ENCODE assay signal across 16 cellular contexts in the genomic region with DNA sequence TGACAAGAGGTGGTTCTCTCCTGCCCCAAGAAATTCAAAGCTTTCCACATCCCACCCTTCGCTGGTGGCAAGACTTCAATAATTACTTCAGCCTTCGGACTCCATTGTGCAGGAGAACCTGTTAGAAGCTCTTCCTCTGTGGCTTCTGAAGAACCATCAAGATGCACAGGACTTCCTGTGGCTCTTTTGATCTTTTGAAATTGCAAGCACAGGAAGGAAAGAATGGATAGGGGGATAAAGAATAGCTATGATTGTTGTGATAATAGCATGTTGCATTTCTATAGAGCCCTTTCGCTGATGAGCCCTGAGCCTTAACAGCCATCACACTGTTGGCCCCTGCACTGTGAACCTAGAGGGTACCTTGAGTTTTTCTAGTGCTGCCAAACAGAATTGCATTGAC. TPM values are rescaled to one million over a fixed set of nuclear protein-coding genes. Genes with fewer than 3 reads are reported as not detected.
DNase-seq lines count a peak whose midpoint lies in the region; ATAC-seq lines count a peak whose summit lies in the region.
"Had no signal": no experiment of that assay in that cellular context is flagged by ENCODE, and none has a peak within 500 bp of the region (broad histone marks: within the 10 kb centered on the region; RNA-seq: fewer than 3 reads in every experiment).

No MANE protein-coding gene starts in this region.

- H3K4me3 Mint-ChIP-seq in CD4-positive, alpha-beta memory T cell: peak overlapping the region; percentile 66 to 88 (median 76)
- peak overlapping the region; percentile 50 for H3K4me3 Mint-ChIP-seq in T-helper 1 cell treated with Interleukin-12 subunit alpha and Interleukin-12 subunit beta and Interleukin-4 antibody, amounts not matched to agents 30 μg/mL and 1 μg/mL, for 36 hours
- H3K4me3 Mint-ChIP-seq: stimulated activated naive CD8-positive, alpha-beta T cell treated with anti-CD3 and anti-CD28 coated beads, Interleukin-15, Interleukin-2, amounts not matched to agents 100 ng/mL and 50 ng/mL, for 24 hours had no signal

- peak; percentile 14 to 26 for DNase-seq in AML-193 (lab: John Stamatoyannopoulos, UW)
- DNase-seq in CD4-positive, alpha-beta memory T cell: peak in 4 of 5 donors; percentile 56 to 66 (median 64)
- no peak for DNase-seq in effector memory CD4-positive, alpha-beta T cell
- DNase-seq in SHP77 (lab: John Stamatoyannopoulos, UW): no peak
- no peak for DNase-seq in NCI-H146 treated with DMSO at 0.1 percent for 48 hours (lab: John Stamatoyannopoulos, UW; ENCODE audit: unreplicated experiment)
- DNase-seq: adrenal gland, BE2C, midbrain, NCI-H1105, ovary had no signal

- H3K9me3 Mint-ChIP-seq in CD4-positive, alpha-beta memory T cell: peaks cover 0 to 3% (median 0%) of the 10 kb centered on the region in 8 donors
- peaks cover 4% of the 10 kb centered on the region for H3K9me3 Mint-ChIP-seq in T-helper 1 cell treated with Interleukin-12 subunit alpha and Interleukin-12 subunit beta and Interleukin-4 antibody, amounts not matched to agents 30 μg/mL and 1 μg/mL, for 36 hours
- H3K9me3 Mint-ChIP-seq: stimulated activated naive CD8-positive, alpha-beta T cell treated with anti-CD3 and anti-CD28 coated beads, Interleukin-15, Interleukin-2, amounts not matched to agents 100 ng/mL and 50 ng/mL, for 24 hours had no signal

- peaks cover 12% of the 10 kb centered on the region for H3K27me3 ChIP-seq in CD4-positive, alpha-beta memory T cell (ENCODE audit: insufficient read depth, low read length)
- peaks cover 7% of the 10 kb centered on the region for H3K27me3 ChIP-seq in effector memory CD4-positive, alpha-beta T cell (replicated peaks; ENCODE audit: control insufficient read depth, insufficient read depth, low read length, poor library complexity, severe bottlenecking)
- H3K27me3 ChIP-seq: adrenal gland, ovary had no signal

- H3K4me1 Mint-ChIP-seq in CD4-positive, alpha-beta memory T cell: peaks cover 30 to 53% (median 39%) of the 10 kb centered on the region in 4 donors
- peaks cover 34% of the 10 kb centered on the region for H3K4me1 Mint-ChIP-seq in T-helper 1 cell treated with Interleukin-12 subunit alpha and Interleukin-12 subunit beta and Interleukin-4 antibody, amounts not matched to agents 30 μg/mL and 1 μg/mL, for 36 hours (ENCODE audit: low read depth)

- POLR2A ChIA-PET in CD4-positive, alpha-beta memory T cell (lab: Charles Lee; ENCODE audit: partially characterized antibody): interaction anchor here (0.5 to 1.9 kb wide), 2 partner anchors 46 to 611 kb away, joined by 3 to 5 read pairs; no protein-coding TSS in a partner anchor

- ATAC-seq in HG02884 (IDR thresholded peaks at IDR 0.05; ENCODE audit: unreplicated experiment) (no peak), GM18868 (IDR thresholded peaks at IDR 0.05; ENCODE audit: unreplicated experiment) (no peak)
- ATAC-seq: gastroesophageal sphincter had no signal

- peaks cover 32 to 39% of the 10 kb centered on the region in 2 donors for H3K27me3 Mint-ChIP-seq in CD4-positive, alpha-beta memory T cell
- peaks cover 81% of the 10 kb centered on the region for H3K27me3 Mint-ChIP-seq in T-helper 1 cell treated with Interleukin-12 subunit alpha and Interleukin-12 subunit beta and Interleukin-4 antibody, amounts not matched to agents 30 μg/mL and 1 μg/mL, for 36 hours (ENCODE audit: low read depth)

- CTCF ChIA-PET in CD4-positive, alpha-beta memory T cell (lab: Charles Lee; ENCODE audit: partially characterized antibody): interaction anchor here (1.0 to 1.6 kb wide), 3 partner anchors 10 to 242 kb away, joined by 4 read pairs; no protein-coding TSS in a partner anchor

- no peaks in the 10 kb centered on the region for H3K36me3 Mint-ChIP-seq in CD4-positive, alpha-beta memory T cell
- H3K36me3 Mint-ChIP-seq in T-helper 1 cell treated with Interleukin-12 subunit alpha and Interleukin-12 subunit beta and Interleukin-4 antibody, amounts not matched to agents 30 μg/mL and 1 μg/mL, for 36 hours (ENCODE audit: low read depth): peaks cover 5% of the 10 kb centered on the region

- intact Hi-C loops in CD4-positive, alpha-beta memory T cell (cut with micrococcal nuclease): no loop called here

- H3K9me3 ChIP-seq in CD4-positive, alpha-beta memory T cell (ENCODE audit: control insufficient read depth in 1 of 2, low read length in 2 of 2): no peaks in the 10 kb centered on the region
- H3K9me3 ChIP-seq in effector memory CD4-positive, alpha-beta T cell (ENCODE audit: control insufficient read depth, low read length): no peaks in the 10 kb centered on the region
- H3K9me3 ChIP-seq: adrenal gland, BE2C, gastroesophageal sphincter, ovary had no signal

- H3K27ac ChIP-seq in CD4-positive, alpha-beta memory T cell (ENCODE audit: low read depth, low read length): no peak overlapping the region
- no peak overlapping the region for H3K27ac ChIP-seq in effector memory CD4-positive, alpha-beta T cell (ENCODE audit: insufficient read depth, low read length, poor library complexity, severe bottlenecking)
- H3K27ac ChIP-seq: ovary, SK-N-MC had no signal

- no peak overlapping the region for H3K27ac Mint-ChIP-seq in CD4-positive, alpha-beta memory T cell
- H3K27ac Mint-ChIP-seq in T-helper 1 cell treated with Interleukin-12 subunit alpha and Interleukin-12 subunit beta and Interleukin-4 antibody, amounts not matched to agents 30 μg/mL and 1 μg/mL, for 36 hours: no peak overlapping the region
- H3K27ac Mint-ChIP-seq: stimulated activated naive CD8-positive, alpha-beta T cell treated with anti-CD3 and anti-CD28 coated beads, Interleukin-15, Interleukin-2, amounts not matched to agents 100 ng/mL and 50 ng/mL, for 24 hours had no signal

- peaks cover 39% of the 10 kb centered on the region for H3K4me1 ChIP-seq in CD4-positive, alpha-beta memory T cell (ENCODE audit: insufficient read depth, low read length)
- H3K4me1 ChIP-seq in effector memory CD4-positive, alpha-beta T cell (ENCODE audit: control insufficient read depth, insufficient read depth, low read length, poor library complexity, severe bottlenecking): peaks cover 19% of the 10 kb centered on the region

- H3K4me3 ChIP-seq in CD4-positive, alpha-beta memory T cell (ENCODE audit: low read length in 2 of 2): peak overlapping the region; percentile 12 to 40
- H3K4me3 ChIP-seq in effector memory CD4-positive, alpha-beta T cell (ENCODE audit: insufficient read depth, low read depth, low read length, poor library complexity, severe bottlenecking): peak overlapping the region; percentile 6
- H3K4me3 ChIP-seq: adrenal gland, gastroesophageal sphincter, ovary, SK-N-MC had no signal

- H3K36me3 ChIP-seq in CD4-positive, alpha-beta memory T cell (ENCODE audit: insufficient read depth, low read length): no peaks in the 10 kb centered on the region
- H3K36me3 ChIP-seq in effector memory CD4-positive, alpha-beta T cell (ENCODE audit: control insufficient read depth, insufficient read depth, low read length): no peaks in the 10 kb centered on the region
- H3K36me3 ChIP-seq: adrenal gland, BE2C, gastroesophageal sphincter, ovary had no signal

RNA-seq across cellular contexts. Expression of a gene that starts 7.4 kb away (rescaled TPM):
- 1 to 10 TPM; 2.3 to 2.7 TPM for total RNA-seq in CD4-positive, alpha-beta memory T cell
- polyA plus RNA-seq in CD4-positive, alpha-beta memory T cell: under 1 TPM in 1 of 2 donors, not detected in 1; 0.40 TPM

Comparison
In these comparisons a context has a peak if more than half of its experiments do, and no peak if none do; other contexts are left out.
1. DNase-seq: peak in AML-193 (2 of 2) and CD4-positive, alpha-beta memory T cell (4 of 5); none in effector memory CD4-positive, alpha-beta T cell (0 of 3), SHP77 (0 of 2) and NCI-H146 treated with DMSO at 0.1 percent for 48 hours (single experiment).